13 cellular contexts compared by ENCODE assay signal in genomic region chr3:88617283-88617682, GRCh38.
DNase-seq lines count a peak whose midpoint lies in the region; ATAC-seq and TF ChIP-seq lines count a peak whose summit lies in the region.
"Had no signal": no experiment of that assay in that cellular context is flagged by ENCODE, and none has a peak within 500 bp of the region (broad histone marks: within the 10 kb centered on the region; RNA-seq: fewer than 3 reads in every experiment).

No MANE protein-coding gene starts in this region.

- H3K4me1 ChIP-seq in IMR-90 (ENCODE audit: control insufficient read depth, insufficient read depth, low read length) = no peaks in the 10 kb centered on the region
- no peaks in the 10 kb centered on the region for H3K4me1 ChIP-seq in upper lobe of right lung

- no peaks in the 10 kb centered on the region for H4K20me1 ChIP-seq in IMR-90 (ENCODE audit: insufficient read depth, low read length)

- no peak for TF ChIP-seq POLR2A in IMR-90 (IDR thresholded peaks at IDR 0.05; ENCODE audit: low read depth, low read length)
- TF ChIP-seq POLR2A in NB4 (IDR thresholded peaks at IDR 0.05; ENCODE audit: extremely low read depth, insufficient read length) = no peak

- no peak overlapping the region for H4K91ac ChIP-seq in IMR-90 (ENCODE audit: insufficient read depth, low read depth, low read length)

- dilution Hi-C loops in IMR-90 (cut with HindIII; ENCODE audit: low sequenced_read_pairs, unreplicated experiment) = no loop called here

- in situ Hi-C loops in IMR-90 (cut with MboI; ENCODE audit: low sequenced_read_pairs) = no loop called here

- intact Hi-C loops in IMR-90 (cut with micrococcal nuclease) = no loop called here
- intact Hi-C loops in upper lobe of right lung (cut with DNase I) = no loop called here

- H3K23ac ChIP-seq in IMR-90 (ENCODE audit: low read depth, low read length) = no peak overlapping the region

- no peak overlapping the region for H2AK5ac ChIP-seq in IMR-90 (ENCODE audit: low read depth, low read length)

- no peak overlapping the region for H2AFZ ChIP-seq in IMR-90 (replicated peaks; ENCODE audit: low read length, poor library complexity)

- CTCF ChIA-PET in IMR-90 (lab: Yijun Ruan, JAX) = no interaction called here

- H3K9me3 ChIP-seq in IMR-90 (ENCODE audit: control insufficient read depth, insufficient read depth, low read length) = no peaks in the 10 kb centered on the region
- H3K9me3 ChIP-seq in upper lobe of right lung = no peaks in the 10 kb centered on the region

- WGBS in IMR-90 (ENCODE audit: extremely low coverage in 2 of 2, insufficient read length in 1 of 2), 2 experiments = no CpG with 5 or more reads among the region's 1 CpG

- no peak overlapping the region for H3K14ac ChIP-seq in IMR-90 (replicated peaks; ENCODE audit: low read depth, low read length)

- no peak overlapping the region for H4K8ac ChIP-seq in IMR-90 (ENCODE audit: low read depth in 2 of 2, low read length in 2 of 2)

- no peak overlapping the region for H2AK9ac ChIP-seq in IMR-90 (replicated peaks; ENCODE audit: low read depth, low read length, poor library complexity)

- TF ChIP-seq RAD21 in IMR-90 (IDR thresholded peaks at IDR 0.05; ENCODE audit: low read length) = no peak

- H2BK20ac ChIP-seq in IMR-90 (ENCODE audit: low read depth, low read length) = no peak overlapping the region

- H3K18ac ChIP-seq in IMR-90 (ENCODE audit: low read depth, low read length) = no peak overlapping the region

- no peak overlapping the region for H2BK120ac ChIP-seq in IMR-90 (ENCODE audit: low read depth, low read length)

- POLR2A ChIA-PET in IMR-90 (lab: Charles Lee; ENCODE audit: unreplicated experiment) = no interaction called here

- H2BK15ac ChIP-seq in IMR-90 (ENCODE audit: low read depth, low read length) = no peak overlapping the region

- no peak overlapping the region for H3K4me2 ChIP-seq in IMR-90 (ENCODE audit: low read depth, low read length)
- H3K4me2 ChIP-seq: KMS-11 had no signal

- H4K5ac ChIP-seq in IMR-90 (ENCODE audit: low read depth, low read length) = no peak overlapping the region

- no peak for ATAC-seq in IMR-90 (ENCODE audit: low read depth)
- no peak for ATAC-seq in upper lobe of right lung
- ATAC-seq in SK-N-SH treated with all-trans-retinoic acid at 6 μM for 48 hours = no peak

- no peaks in the 10 kb centered on the region for H3K9me1 ChIP-seq in IMR-90 (ENCODE audit: insufficient read depth, low read length)

- no peak overlapping the region for H3K4ac ChIP-seq in IMR-90 (ENCODE audit: low read depth, low read length)

- BruUV-seq in IMR-90 (replicated peaks; lab: Mats Ljungman, UMichigan) = no TSS peak

- no peaks in the 10 kb centered on the region for H3K79me1 ChIP-seq in IMR-90 (ENCODE audit: low read depth in 1 of 2, low read length in 2 of 2)

- H3K36me3 ChIP-seq in IMR-90 (ENCODE audit: control insufficient read depth, insufficient read depth, low read length) (no peaks in the 10 kb centered on the region), upper lobe of right lung (no peaks in the 10 kb centered on the region)

- no peak overlapping the region for H3K9ac ChIP-seq in IMR-90 (ENCODE audit: low read depth, low read length)
- H3K9ac ChIP-seq: KMS-11 had no signal

- no peak overlapping the region for H2BK5ac ChIP-seq in IMR-90 (ENCODE audit: low read depth, low read length, poor library complexity, severe bottlenecking)

- no peak overlapping the region for H3K27ac ChIP-seq in IMR-90 (ENCODE audit: insufficient read depth, low read length)
- H3K27ac ChIP-seq in upper lobe of right lung = no peak overlapping the region
- H3K27ac ChIP-seq: KMS-11 had no signal

- TF ChIP-seq CTCF in IMR-90 (conservative IDR thresholded peaks at IDR 0.05; ENCODE audit: low read depth, low read length) (no peak), NB4 (IDR thresholded peaks at IDR 0.05; ENCODE audit: low read depth, low read length) (no peak), choroid plexus epithelial cell (conservative IDR thresholded peaks at IDR 0.05; ENCODE audit: low read depth, low read length) (no peak), upper lobe of right lung (IDR thresholded peaks at IDR 0.05) (no peak)

- no peaks in the 10 kb centered on the region for H3K27me3 ChIP-seq in IMR-90 (ENCODE audit: control insufficient read depth, insufficient read depth, low read length)
- H3K27me3 ChIP-seq in upper lobe of right lung = no peaks in the 10 kb centered on the region

- H3K56ac ChIP-seq in IMR-90 (ENCODE audit: extremely low read depth, insufficient read depth, low read length) = no peak overlapping the region

- DNase-seq in IMR-90 (no peak), NB4 (ENCODE audit: low read depth) (peak; percentile 16), SIG-M5 treated with dmso at 0.1 percent for 504 hours (lab: John Stamatoyannopoulos, UW; ENCODE audit: unreplicated experiment) (peak; percentile 78), choroid plexus epithelial cell (ENCODE audit: low read depth) (peak; percentile 10), DMS 273 (lab: John Stamatoyannopoulos, UW; ENCODE audit: unreplicated experiment) (no peak), upper lobe of right lung (no peak)
- DNase-seq: DND-41, H9, NCI-H1930, T-helper 1 cell, T-helper 9 cell had no signal

- H3K4me3 ChIP-seq in IMR-90 (ENCODE audit: insufficient read depth, low read depth, low read length) = no peak overlapping the region
- no peak overlapping the region for H3K4me3 ChIP-seq in NB4 (ENCODE audit: low read depth, low read length)
- no peak overlapping the region for H3K4me3 ChIP-seq in choroid plexus epithelial cell (ENCODE audit: low read depth, low read length)
- no peak overlapping the region for H3K4me3 ChIP-seq in upper lobe of right lung

TF ChIP-seq in IMR-90, 13 proteins besides CTCF, POLR2A, EP300 and RAD21:
- TF ChIP-seq SMC3 (IDR thresholded peaks at IDR 0.05; ENCODE audit: low read depth, low read length) (no peak), CEBPB (IDR thresholded peaks at IDR 0.05; ENCODE audit: low read depth, low read length) (peak; percentile 32; the same call in 1 of the 2 replicates)
TF ChIP-seq in IMR-90: peak in this region for 1.

TF ChIP-seq in SK-N-SH treated with all-trans-retinoic acid at 6 μM for 48 hours, 23 proteins besides CTCF, POLR2A, EP300 and RAD21:
- TF ChIP-seq ARNTL (CRISPR knock-in tag; IDR thresholded peaks at IDR 0.05; ENCODE audit: borderline replicate concordance, low read depth) (no peak), OSR1 (CRISPR knock-in tag; IDR thresholded peaks at IDR 0.05) (no peak), PPARA (CRISPR knock-in tag; IDR thresholded peaks at IDR 0.05; ENCODE audit: borderline replicate concordance) (no peak), ZFP3 (CRISPR knock-in tag; IDR thresholded peaks at IDR 0.05) (no peak), SNAI2 (CRISPR knock-in tag; IDR thresholded peaks at IDR 0.05) (no peak), PATZ1 (CRISPR knock-in tag; IDR thresholded peaks at IDR 0.05; ENCODE audit: borderline replicate concordance) (no peak), ESRRG (CRISPR knock-in tag; IDR thresholded peaks at IDR 0.05) (no peak), POU6F1 (CRISPR knock-in tag; IDR thresholded peaks at IDR 0.05; ENCODE audit: borderline replicate concordance, low read depth) (no peak), CSRNP3 (CRISPR knock-in tag; IDR thresholded peaks at IDR 0.05) (no peak)

Comparison
In these comparisons a context has a peak if more than half of its experiments do, and no peak if none do; other contexts are left out.
1. DNase-seq: peak in NB4 (single experiment), SIG-M5 treated with dmso at 0.1 percent for 504 hours (single experiment) and choroid plexus epithelial cell (single experiment); none in IMR-90 (single experiment), DMS 273 (single experiment) and upper lobe of right lung (single experiment).